Comparison of ENCODE assay signal across 14 cellular contexts in genomic region chr1:23111600-23112535, GRCh38. TPM values are rescaled to one million over a fixed set of nuclear protein-coding genes. Genes with fewer than 3 reads are reported as not detected.
A peak's percentile ranks its signal among the peaks of the same experiment; 100 is the strongest.
DNase-seq lines count a peak whose midpoint lies in the region; ATAC-seq and FAIRE-seq lines count a peak whose summit lies in the region.
"Had no signal": no experiment of that assay in that cellular context is flagged by ENCODE, and none has a peak within 500 bp of the region (broad histone marks: within the 10 kb centered on the region; RNA-seq: fewer than 3 reads in every experiment).

No MANE protein-coding gene starts in this region.

- peaks cover 3% of the 10 kb centered on the region for H3K4me1 ChIP-seq in effector memory CD4-positive, alpha-beta T cell (ENCODE audit: control insufficient read depth, insufficient read depth, low read length, poor library complexity, severe bottlenecking)
- peaks cover 3 to 7% of the 10 kb centered on the region in 2 experiments for H3K4me1 ChIP-seq in trophoblast cell (ENCODE audit: control insufficient read depth in 1 of 2, insufficient read depth in 2 of 2, low read length in 2 of 2)

- no peak overlapping the region for H4K91ac ChIP-seq in trophoblast cell (ENCODE audit: low read depth, low read length)

- no peak for ATAC-seq in GM19467 (IDR thresholded peaks at IDR 0.05; ENCODE audit: unreplicated experiment)

- no peaks in the 10 kb centered on the region for H3K79me1 ChIP-seq in trophoblast cell (ENCODE audit: low read length)

- no peak overlapping the region for H4K8ac ChIP-seq in trophoblast cell (ENCODE audit: low read depth, low read length)

- no peaks in the 10 kb centered on the region for H3K9me3 ChIP-seq in effector memory CD4-positive, alpha-beta T cell (ENCODE audit: control insufficient read depth, low read length)
- no peaks in the 10 kb centered on the region for H3K9me3 ChIP-seq in trophoblast cell (ENCODE audit: insufficient read depth, low read depth, low read length)

- no peak overlapping the region for H2BK5ac ChIP-seq in trophoblast cell (ENCODE audit: low read depth, low read length, poor library complexity)

- no peak overlapping the region for H2BK12ac ChIP-seq in trophoblast cell (ENCODE audit: low read length)

- no peak overlapping the region for H3K23ac ChIP-seq in trophoblast cell (ENCODE audit: low read length)

- H3K4ac ChIP-seq in trophoblast cell (ENCODE audit: low read depth, low read length), result peak overlapping the region; percentile 76

- H4K12ac ChIP-seq in trophoblast cell (ENCODE audit: low read depth, low read length), result no peak overlapping the region

- no peaks in the 10 kb centered on the region for H3K27me3 ChIP-seq in effector memory CD4-positive, alpha-beta T cell (replicated peaks; ENCODE audit: control insufficient read depth, insufficient read depth, low read length, poor library complexity, severe bottlenecking)
- H3K27me3 ChIP-seq in trophoblast cell (ENCODE audit: insufficient read depth, low read length), result no peaks in the 10 kb centered on the region

- no peak for FAIRE-seq in frontal cortex (lab: Jason Lieb, UNC)
- FAIRE-seq: GM12878 had no signal

- peaks cover 3% of the 10 kb centered on the region for H3K36me3 ChIP-seq in effector memory CD4-positive, alpha-beta T cell (ENCODE audit: control insufficient read depth, insufficient read depth, low read length)
- H3K36me3 ChIP-seq in trophoblast cell (ENCODE audit: control insufficient read depth in 1 of 2, insufficient read depth in 2 of 2, low read length in 2 of 2), result peaks cover 3 to 14% of the 10 kb centered on the region in 2 experiments

- no peak overlapping the region for H2AFZ ChIP-seq in trophoblast cell (ENCODE audit: insufficient read depth, low read length, poor library complexity)

- H3K27ac ChIP-seq in effector memory CD4-positive, alpha-beta T cell (ENCODE audit: insufficient read depth, low read length, poor library complexity, severe bottlenecking), result peak overlapping the region; percentile 2
- H3K27ac ChIP-seq in trophoblast cell (ENCODE audit: low read depth, low read length), result no peak overlapping the region

- H3K9ac ChIP-seq in trophoblast cell (ENCODE audit: low read length), result no peak overlapping the region

- no peak overlapping the region for H2AK5ac ChIP-seq in trophoblast cell (ENCODE audit: low read length)

- peak; percentile 30 for DNase-seq in activated T-cell treated with anti-CD3 and anti-CD28 coated beads for 4 hours
- DNase-seq in activated T-cell treated with anti-CD3 and anti-CD28 coated beads, Interleukin-2, amount 50 U/mL, for 48 hours, result no peak
- peak; percentile 40 for DNase-seq in OCI-M1 (lab: John Stamatoyannopoulos, UW)
- no peak for DNase-seq in effector memory CD4-positive, alpha-beta T cell
- DNase-seq in trophoblast cell, result peak in 1 of 2 donors; percentile 35
- DNase-seq in globus pallidus (ENCODE audit: low spot score), result no peak
- no peak for DNase-seq in frontal cortex (ENCODE audit: low spot score in 2 of 2)
- DNase-seq: aorta; DMS79 treated with DMSO at 0.1 percent for 48 hours; effector CD8-positive, alpha-beta T cell; left cardiac atrium; NCI-H2171 treated with DMSO at 0.1 percent for 48 hours had no signal

- no peak overlapping the region for H2BK120ac ChIP-seq in trophoblast cell (ENCODE audit: insufficient read depth, low read length, poor library complexity)

- no peak overlapping the region for H3K14ac ChIP-seq in trophoblast cell (ENCODE audit: low read length)

- no peak overlapping the region for H3K18ac ChIP-seq in trophoblast cell (ENCODE audit: low read length)

- 100% methylated on average over 1 of the region's 6 CpGs for WGBS in trophoblast cell (ENCODE audit: extremely low coverage, insufficient coverage, insufficient read length)

- peaks cover 4% of the 10 kb centered on the region for H3K79me2 ChIP-seq in trophoblast cell (ENCODE audit: control insufficient read depth, insufficient read depth, low read length, poor library complexity)

- H3K4me3 ChIP-seq in effector memory CD4-positive, alpha-beta T cell (ENCODE audit: insufficient read depth, low read depth, low read length, poor library complexity, severe bottlenecking), result no peak overlapping the region
- no peak overlapping the region for H3K4me3 ChIP-seq in trophoblast cell (ENCODE audit: low read depth, low read length)
- H3K4me3 ChIP-seq: GM12878 had no signal

- no peak overlapping the region for H3K4me2 ChIP-seq in trophoblast cell (ENCODE audit: low read length)

RNA-seq across cellular contexts. Expression of gene LUZP1, which starts 56.8 kb away (rescaled TPM):
- 38.6 TPM in 2 replicates for polyA plus RNA-seq in trophoblast cell (2013)
- 5.3 TPM for total RNA-seq in frontal cortex

Comparison
In these comparisons a context has a peak if more than half of its experiments do, and no peak if none do; other contexts are left out.
1. DNase-seq: peak in activated T-cell treated with anti-CD3 and anti-CD28 coated beads for 4 hours (single experiment) and OCI-M1 (single experiment); none in activated T-cell treated with anti-CD3 and anti-CD28 coated beads, Interleukin-2, amount 50 U/mL, for 48 hours (0 of 2), effector memory CD4-positive, alpha-beta T cell (0 of 3), globus pallidus (single experiment) and frontal cortex (0 of 2).